1 cellular context compared by ENCODE assay signal in the genomic region with DNA sequence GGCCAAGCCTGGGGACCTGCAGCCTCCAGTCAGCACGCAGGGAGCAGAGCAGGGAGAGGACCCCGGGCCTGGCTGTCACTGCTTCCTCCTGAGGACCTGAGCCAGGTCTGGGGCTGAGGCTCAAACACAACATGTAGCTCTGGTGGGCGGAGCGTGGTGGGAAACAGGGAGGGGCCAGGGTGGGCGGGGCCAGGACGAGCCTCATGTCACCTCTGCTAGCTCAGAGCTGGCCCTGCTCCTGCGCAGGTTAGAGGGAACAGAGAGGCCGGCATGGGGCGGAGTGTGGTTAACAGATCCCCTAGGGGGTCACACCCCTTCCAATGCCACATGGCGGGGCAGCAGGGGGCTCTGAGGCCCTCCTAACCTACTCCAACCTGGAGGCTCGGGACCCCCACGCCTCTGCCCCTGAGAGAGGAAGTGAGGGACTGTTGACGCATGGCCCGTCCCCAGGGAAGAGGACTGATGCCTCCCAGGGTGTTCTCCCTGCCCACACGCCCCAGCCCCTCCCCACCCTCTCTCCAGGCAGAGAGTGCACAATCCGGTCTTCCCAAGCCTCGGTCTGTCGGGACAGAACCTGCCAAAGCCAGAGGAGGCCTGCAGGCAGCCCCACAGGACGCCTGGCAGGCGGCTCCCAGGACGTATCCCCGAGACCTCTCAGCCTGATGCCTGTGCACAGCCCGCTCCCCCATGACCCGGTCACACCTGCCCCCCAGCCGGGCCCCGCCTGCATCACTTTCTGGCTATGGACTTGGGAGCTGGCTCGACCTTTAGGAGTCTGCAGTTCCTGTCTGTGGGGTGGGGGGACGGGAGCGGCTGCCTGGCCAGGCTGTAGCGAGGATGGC.
A peak's percentile ranks its signal among the peaks of the same experiment; 100 is the strongest.
TF ChIP-seq lines count a peak whose summit lies in the region.

No MANE protein-coding gene starts in this region.

TF ChIP-seq in K562, 482 proteins besides CTCF, POLR2A, EP300 and RAD21 (continued from another document and continues in another):
- no peak for TF ChIP-seq RREB1 (CRISPR knock-in tag; IDR thresholded peaks at IDR 0.05)
- TF ChIP-seq RCOR1 (IDR thresholded peaks at IDR 0.05; ENCODE audit: borderline replicate concordance in 1 of 2, low read depth in 2 of 2, low read length in 2 of 2) = no peak
- no peak for TF ChIP-seq RBM15 (IDR thresholded peaks at IDR 0.05; ENCODE audit: insufficient read depth, low read length)
- TF ChIP-seq FUS (optimal IDR thresholded peaks at IDR 0.05; ENCODE audit: low read depth, low read length) = no peak
- peak in 2 of 3 experiments; percentile 9 to 23 for TF ChIP-seq YY1 (IDR thresholded peaks at IDR 0.05; ENCODE audit: borderline replicate concordance in 1 of 3, control insufficient read depth in 1 of 3, extremely low read depth in 1 of 3, insufficient read depth in 3 of 3, insufficient read length in 1 of 3, insufficient replicate concordance in 2 of 3, low read depth in 1 of 3, low read length in 2 of 3)
- TF ChIP-seq ZFX (CRISPR knock-in tag; IDR thresholded peaks at IDR 0.05) = no peak
- no peak for TF ChIP-seq PHF20 (IDR thresholded peaks at IDR 0.05; ENCODE audit: partially characterized antibody)
- TF ChIP-seq RBM14 (IDR thresholded peaks at IDR 0.05; ENCODE audit: borderline replicate concordance, insufficient read depth, low read depth, low read length) = 0 out of 2 replicates have a peak, but pooled peaks have one; percentile 30
- TF ChIP-seq ZNF75A (CRISPR knock-in tag; IDR thresholded peaks at IDR 0.05) = no peak
- TF ChIP-seq SPI1 (IDR thresholded peaks at IDR 0.05; ENCODE audit: borderline replicate concordance, low read depth, low read length) = peak; percentile 89
- TF ChIP-seq ZFPM2 (CRISPR knock-in tag; IDR thresholded peaks at IDR 0.05) = no peak
- TF ChIP-seq, protein P1, sequence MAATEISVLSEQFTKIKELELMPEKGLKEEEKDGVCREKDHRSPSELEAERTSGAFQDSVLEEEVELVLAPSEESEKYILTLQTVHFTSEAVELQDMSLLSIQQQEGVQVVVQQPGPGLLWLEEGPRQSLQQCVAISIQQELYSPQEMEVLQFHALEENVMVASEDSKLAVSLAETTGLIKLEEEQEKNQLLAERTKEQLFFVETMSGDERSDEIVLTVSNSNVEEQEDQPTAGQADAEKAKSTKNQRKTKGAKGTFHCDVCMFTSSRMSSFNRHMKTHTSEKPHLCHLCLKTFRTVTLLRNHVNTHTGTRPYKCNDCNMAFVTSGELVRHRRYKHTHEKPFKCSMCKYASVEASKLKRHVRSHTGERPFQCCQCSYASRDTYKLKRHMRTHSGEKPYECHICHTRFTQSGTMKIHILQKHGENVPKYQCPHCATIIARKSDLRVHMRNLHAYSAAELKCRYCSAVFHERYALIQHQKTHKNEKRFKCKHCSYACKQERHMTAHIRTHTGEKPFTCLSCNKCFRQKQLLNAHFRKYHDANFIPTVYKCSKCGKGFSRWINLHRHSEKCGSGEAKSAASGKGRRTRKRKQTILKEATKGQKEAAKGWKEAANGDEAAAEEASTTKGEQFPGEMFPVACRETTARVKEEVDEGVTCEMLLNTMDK (IDR thresholded peaks at IDR 0.05; ENCODE audit: borderline replicate concordance, insufficient read depth, low read depth, low read length, poor library complexity, severe bottlenecking) = no peak
- no peak for TF ChIP-seq CTBP1 (IDR thresholded peaks at IDR 0.05; ENCODE audit: borderline replicate concordance)
- no peak for TF ChIP-seq ZBTB34 (CRISPR knock-in tag; IDR thresholded peaks at IDR 0.05)
- no peak for TF ChIP-seq CREB5 (CRISPR knock-in tag; IDR thresholded peaks at IDR 0.05)
- TF ChIP-seq E2F6 (IDR thresholded peaks at IDR 0.05; ENCODE audit: borderline replicate concordance in 1 of 2, extremely low read depth in 1 of 2, insufficient read depth in 1 of 2, insufficient read length in 1 of 2, low read depth in 1 of 2, low read length in 1 of 2, poor library complexity in 1 of 2, severe bottlenecking in 1 of 2) = peak in 1 of 2 experiments; percentile 58
- 0 out of 2 replicates have a peak, but pooled peaks have one; percentile 12 for TF ChIP-seq SMARCA5 (IDR thresholded peaks at IDR 0.05)
- no peak for TF ChIP-seq XRCC3 (IDR thresholded peaks at IDR 0.05)
- TF ChIP-seq SUPT5H (IDR thresholded peaks at IDR 0.05) = peak; percentile 57; the same call in 1 of the 2 replicates
- TF ChIP-seq MYC (IDR thresholded peaks at IDR 0.05; ENCODE audit: low read depth, low read length) = peak; percentile 66
- no peak for TF ChIP-seq MYC (CRISPR knock-in tag; IDR thresholded peaks at IDR 0.05; ENCODE audit: borderline replicate concordance, low read depth)
- no peak for TF ChIP-seq HMBOX1 (IDR thresholded peaks at IDR 0.05)
